Comparison of ENCODE assay signal across 1 cellular context in the genomic region with DNA sequence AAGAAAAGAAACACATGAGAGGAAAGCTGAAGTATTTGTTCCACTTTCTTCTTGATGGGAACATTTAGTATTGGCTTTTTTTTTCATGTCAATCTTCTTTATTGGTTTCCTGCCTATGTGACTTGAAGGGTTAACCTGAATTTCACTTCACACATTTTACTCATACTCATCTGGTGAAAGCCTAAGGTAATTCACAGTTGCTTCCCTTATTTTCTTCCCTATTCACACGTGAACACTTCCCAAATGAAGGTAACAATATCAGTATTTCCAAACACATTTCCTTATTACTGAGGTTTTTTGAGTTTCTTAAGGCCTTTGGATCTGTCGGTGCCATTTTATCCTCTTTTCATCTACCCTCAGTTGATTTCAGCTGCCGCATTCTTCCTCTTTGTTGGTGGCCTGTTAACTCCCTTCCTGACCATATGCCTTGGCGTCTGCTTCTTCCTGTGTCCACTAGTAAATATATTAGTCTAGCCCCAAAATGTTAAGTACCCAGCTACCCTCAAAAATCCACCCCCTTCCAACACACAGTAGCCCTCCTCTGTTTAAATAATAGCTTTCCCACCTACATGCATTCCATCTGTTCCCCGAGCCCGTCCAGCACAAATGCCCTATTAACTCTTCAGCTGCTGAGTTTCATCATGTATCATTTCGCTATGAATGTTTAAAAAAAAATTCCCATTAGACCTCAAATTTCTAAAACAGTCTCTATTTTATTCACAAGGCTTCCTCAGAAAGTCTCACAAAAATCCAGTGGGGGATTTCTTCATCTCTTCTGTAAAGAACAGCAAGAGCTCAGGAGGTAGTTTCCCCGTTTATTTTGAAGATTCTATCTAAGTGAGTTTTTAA.
A peak's percentile ranks its signal among the peaks of the same experiment; 100 is the strongest.
TF ChIP-seq lines count a peak whose summit lies in the region.

No MANE protein-coding gene starts in this region.

TF ChIP-seq in K562, 482 proteins besides CTCF, POLR2A, EP300 and RAD21 (continued from another document):
- TF ChIP-seq MGA (IDR thresholded peaks at IDR 0.05) (0 out of 2 replicates have a peak, but pooled peaks have one; percentile 20), CBX8 (IDR thresholded peaks at IDR 0.05; ENCODE audit: borderline replicate concordance, extremely low read depth, low read depth, low read length, poor library complexity, severe bottlenecking) (no peak), NR2C2 (CRISPR knock-in tag; IDR thresholded peaks at IDR 0.05) (no peak), NR2C2 (tag; IDR thresholded peaks at IDR 0.05) (0 out of 2 replicates have a peak, but pooled peaks have one; percentile 19), ZNF197 (CRISPR knock-in tag; IDR thresholded peaks at IDR 0.05; ENCODE audit: low read depth) (0 out of 2 replicates have a peak, but pooled peaks have one; percentile 42), TEAD4 (IDR thresholded peaks at IDR 0.05; ENCODE audit: low read length) (0 out of 2 replicates have a peak, but pooled peaks have one; percentile 20), TEAD4 (CRISPR knock-in tag; IDR thresholded peaks at IDR 0.05; ENCODE audit: borderline replicate concordance) (no peak), SMARCA4 (IDR thresholded peaks at IDR 0.05) (0 out of 2 replicates have a peak, but pooled peaks have one; percentile 12), LEF1 (IDR thresholded peaks at IDR 0.05) (0 out of 2 replicates have a peak, but pooled peaks have one; percentile 30), MAFG (tag; conservative IDR thresholded peaks at IDR 0.05) (no peak)
